18 cellular contexts compared by ENCODE assay signal in genomic region chr1:208027861-208028260, GRCh38.
"Had no signal": no experiment of that assay in that cellular context is flagged by ENCODE, and none has a peak within 500 bp of the region (broad histone marks: within the 10 kb centered on the region; RNA-seq: fewer than 3 reads in every experiment).

No MANE protein-coding gene starts in this region.

- H3K27me3 ChIP-seq: gastroesophageal sphincter, neural progenitor cell, right lobe of liver, tibial artery had no signal

- H3K36me3 ChIP-seq: neural progenitor cell had no signal

- DNase-seq: cortex of kidney; dorsolateral prefrontal cortex; effector memory CD4-positive, alpha-beta T cell; glutamatergic neuron; kidney glomerular epithelial cell; midbrain; occipital lobe; psoas muscle; retina; right lobe of liver; stimulated activated CD4-positive, alpha-beta T cell treated with anti-CD3 and anti-CD28 coated beads, Interleukin-4, amount 100 ng/mL, for 1 hour; stimulated activated CD8-positive, alpha-beta memory T cell treated with anti-CD3 and anti-CD28 coated beads, Interleukin-4, amount 100 ng/mL, for 48 hours; stimulated activated naive CD8-positive, alpha-beta T cell treated with anti-CD3 and anti-CD28 coated beads, Interleukin-15, Interleukin-2, amounts not matched to agents 100 U/mL and 50 U/mL, for 24 hours; tibial artery had no signal

- H3K4me1 ChIP-seq: parathyroid adenoma, right lobe of liver had no signal

- H3K27ac ChIP-seq: hepatocyte, neural progenitor cell, parathyroid adenoma, psoas muscle, right lobe of liver, tibial artery had no signal

- H3K4me3 ChIP-seq: dorsolateral prefrontal cortex, gastroesophageal sphincter, hepatocyte, neural progenitor cell, psoas muscle, right lobe of liver, tibial artery had no signal

- H3K9me3 ChIP-seq: gastroesophageal sphincter, psoas muscle, right lobe of liver, tibial artery had no signal

- H3K9ac ChIP-seq: neural progenitor cell, parathyroid adenoma had no signal
